ENCODE assay signal across 1 cellular context in the genomic region with DNA sequence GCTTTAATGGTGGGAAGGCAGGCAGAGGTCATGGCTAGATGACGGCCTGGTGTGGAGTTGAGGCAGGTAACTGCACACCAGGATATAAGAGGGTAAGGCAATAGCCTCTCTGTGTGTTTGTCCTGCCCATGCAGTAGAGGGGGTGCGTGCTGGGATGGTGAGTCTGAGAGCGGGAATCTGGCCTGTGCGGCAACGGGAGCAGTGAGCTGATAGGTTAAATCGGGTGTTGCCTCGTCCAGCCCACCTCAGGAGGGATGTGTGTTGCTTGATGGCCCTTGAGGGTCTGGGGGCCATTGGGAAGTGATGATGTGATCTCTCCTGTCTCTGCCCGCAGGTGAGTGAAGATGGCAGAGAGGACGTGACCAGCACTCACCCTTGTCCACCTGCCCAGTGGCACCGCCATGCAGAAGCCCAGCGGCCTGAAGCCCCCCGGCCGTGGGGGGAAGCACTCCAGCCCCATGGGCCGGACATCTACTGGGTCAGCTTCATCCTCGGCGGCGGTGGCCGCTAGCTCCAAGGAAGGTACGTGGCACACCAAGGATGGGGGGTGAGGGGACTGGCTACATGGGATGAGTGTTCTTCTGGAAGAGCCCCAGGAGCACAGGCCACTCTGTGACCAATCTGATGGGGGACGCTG.
TF ChIP-seq lines count a peak whose summit lies in the region.

No MANE protein-coding gene starts in this region.

TF ChIP-seq in WTC11, 78 proteins besides CTCF, POLR2A, EP300 and RAD21:
- TF ChIP-seq PRRX2 (CRISPR knock-in tag; IDR thresholded peaks at IDR 0.05) (no peak), ZNF423 (CRISPR knock-in tag; IDR thresholded peaks at IDR 0.05) (no peak), ZNF232 (CRISPR knock-in tag; IDR thresholded peaks at IDR 0.05) (no peak), ZNF671 (CRISPR knock-in tag; IDR thresholded peaks at IDR 0.05) (no peak), MXD4 (CRISPR knock-in tag; IDR thresholded peaks at IDR 0.05; ENCODE audit: borderline replicate concordance) (no peak), USF2 (CRISPR knock-in tag; IDR thresholded peaks at IDR 0.05) (no peak)
- TF ChIP-seq, protein P1, sequence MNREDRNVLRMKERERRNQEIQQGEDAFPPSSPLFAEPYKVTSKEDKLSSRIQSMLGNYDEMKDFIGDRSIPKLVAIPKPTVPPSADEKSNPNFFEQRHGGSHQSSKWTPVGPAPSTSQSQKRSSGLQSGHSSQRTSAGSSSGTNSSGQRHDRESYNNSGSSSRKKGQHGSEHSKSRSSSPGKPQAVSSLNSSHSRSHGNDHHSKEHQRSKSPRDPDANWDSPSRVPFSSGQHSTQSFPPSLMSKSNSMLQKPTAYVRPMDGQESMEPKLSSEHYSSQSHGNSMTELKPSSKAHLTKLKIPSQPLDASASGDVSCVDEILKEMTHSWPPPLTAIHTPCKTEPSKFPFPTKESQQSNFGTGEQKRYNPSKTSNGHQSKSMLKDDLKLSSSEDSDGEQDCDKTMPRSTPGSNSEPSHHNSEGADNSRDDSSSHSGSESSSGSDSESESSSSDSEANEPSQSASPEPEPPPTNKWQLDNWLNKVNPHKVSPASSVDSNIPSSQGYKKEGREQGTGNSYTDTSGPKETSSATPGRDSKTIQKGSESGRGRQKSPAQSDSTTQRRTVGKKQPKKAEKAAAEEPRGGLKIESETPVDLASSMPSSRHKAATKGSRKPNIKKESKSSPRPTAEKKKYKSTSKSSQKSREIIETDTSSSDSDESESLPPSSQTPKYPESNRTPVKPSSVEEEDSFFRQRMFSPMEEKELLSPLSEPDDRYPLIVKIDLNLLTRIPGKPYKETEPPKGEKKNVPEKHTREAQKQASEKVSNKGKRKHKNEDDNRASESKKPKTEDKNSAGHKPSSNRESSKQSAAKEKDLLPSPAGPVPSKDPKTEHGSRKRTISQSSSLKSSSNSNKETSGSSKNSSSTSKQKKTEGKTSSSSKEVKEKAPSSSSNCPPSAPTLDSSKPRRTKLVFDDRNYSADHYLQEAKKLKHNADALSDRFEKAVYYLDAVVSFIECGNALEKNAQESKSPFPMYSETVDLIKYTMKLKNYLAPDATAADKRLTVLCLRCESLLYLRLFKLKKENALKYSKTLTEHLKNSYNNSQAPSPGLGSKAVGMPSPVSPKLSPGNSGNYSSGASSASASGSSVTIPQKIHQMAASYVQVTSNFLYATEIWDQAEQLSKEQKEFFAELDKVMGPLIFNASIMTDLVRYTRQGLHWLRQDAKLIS (CRISPR knock-in tag; IDR thresholded peaks at IDR 0.05; ENCODE audit: borderline replicate concordance): no peak
